10 cellular contexts compared by ENCODE assay signal in genomic region chr1:200636681-200637080, GRCh38.
"Had no signal": no experiment of that assay in that cellular context is flagged by ENCODE, and none has a peak within 500 bp of the region (broad histone marks: within the 10 kb centered on the region; RNA-seq: fewer than 3 reads in every experiment).

No MANE protein-coding gene starts in this region.

- H3K27ac ChIP-seq: GM23248 had no signal

- H3K4me3 Mint-ChIP-seq: H9, HFFc6 had no signal

- H3K9ac ChIP-seq: GM23248 had no signal

- FAIRE-seq: H1, H54 had no signal

- H2AFZ ChIP-seq: GM23248 had no signal

- H3K4me1 ChIP-seq: HAP-1 had no signal

- H3K4me3 ChIP-seq: GM23248, HAP-1 had no signal

- H3K9me3 Mint-ChIP-seq: H9, HFFc6 had no signal

- ATAC-seq: HCT116 had no signal

- DNase-seq: GM23248, GOT3, H7, H9, HCEC 1CT, HFFc6 had no signal

- H3K9me3 ChIP-seq: HAP-1 had no signal

- H3K36me3 ChIP-seq: HAP-1 had no signal

- H3K27ac Mint-ChIP-seq: H9, HFFc6 had no signal
